Comparison of ENCODE assay signal across 14 cellular contexts in the genomic region with DNA sequence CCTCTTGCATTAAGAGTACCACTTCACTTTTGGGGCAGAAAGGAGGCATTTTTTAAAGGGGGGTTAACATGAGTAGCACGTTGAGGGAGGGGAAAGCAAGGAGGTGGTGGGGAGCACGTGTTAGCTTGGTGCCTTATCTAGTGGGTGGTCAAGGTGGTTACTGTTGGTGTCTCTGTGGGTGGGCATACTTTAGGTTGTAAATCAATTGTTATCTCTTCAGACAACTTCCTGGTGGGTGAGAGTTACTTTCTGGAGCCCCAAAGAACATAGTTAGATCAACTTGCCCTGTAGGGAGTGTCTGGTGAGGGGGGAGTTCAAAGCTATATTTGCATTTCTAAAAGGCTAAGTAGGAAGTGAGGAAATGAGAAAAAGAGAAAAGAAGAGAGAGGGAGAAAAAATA.
DNase-seq lines count a peak whose midpoint lies in the region; ATAC-seq and TF ChIP-seq lines count a peak whose summit lies in the region.
"Had no signal": no experiment of that assay in that cellular context is flagged by ENCODE, and none has a peak within 500 bp of the region (broad histone marks: within the 10 kb centered on the region; RNA-seq: fewer than 3 reads in every experiment).

No MANE protein-coding gene starts in this region.

- H3K4me1 Mint-ChIP-seq in activated B cell treated with CpG ODN at 0.5 μM for 24 hours: peaks cover 34% of the 10 kb centered on the region
- H3K4me1 Mint-ChIP-seq in memory B cell: peaks cover 26% of the 10 kb centered on the region

- 0 out of 2 replicates have a peak overlapping the region, but pooled peaks have one; percentile 6 for H3K4me2 ChIP-seq in BLaER1

- no peak overlapping the region for H3K4me3 ChIP-seq in BLaER1
- no peak overlapping the region for H3K4me3 ChIP-seq in HUES6 (ENCODE audit: low read depth, low read length)
- H3K4me3 ChIP-seq: Peyer's patch had no signal

- CTCF ChIA-PET in activated B cell treated with CpG ODN at 0.5 μM for 24 hours (lab: Charles Lee): no interaction called here

- H3K4me3 Mint-ChIP-seq in activated B cell treated with CpG ODN at 0.5 μM for 24 hours (peak overlapping the region; percentile 7), memory B cell (peak overlapping the region; percentile 43)
- H3K4me3 Mint-ChIP-seq: CD4-positive, CD25-positive, alpha-beta regulatory T cell had no signal

- TF ChIP-seq CTCF in activated B cell treated with CpG ODN at 0.5 μM for 24 hours (IDR thresholded peaks at IDR 0.05): no peak

- H3K9me3 ChIP-seq in BLaER1: no peaks in the 10 kb centered on the region
- H3K9me3 ChIP-seq in HUES6 (ENCODE audit: control insufficient read depth, insufficient read depth, low read depth, low read length): 0 out of 2 replicates have a peak, but pooled peaks cover 6% of the 10 kb centered on the region
- H3K9me3 ChIP-seq: Peyer's patch had no signal

- no peak overlapping the region for H3K27ac ChIP-seq in BLaER1
- H3K27ac ChIP-seq in HUES6 (ENCODE audit: low read depth, low read length): peak overlapping the region; percentile 12; the same call in 1 of the 2 replicates
- H3K27ac ChIP-seq: Peyer's patch had no signal

- no peaks in the 10 kb centered on the region for H3K27me3 Mint-ChIP-seq in activated B cell treated with CpG ODN at 0.5 μM for 24 hours
- H3K27me3 Mint-ChIP-seq in memory B cell: no peaks in the 10 kb centered on the region
- H3K27me3 Mint-ChIP-seq: CD4-positive, CD25-positive, alpha-beta regulatory T cell had no signal

- ATAC-seq in activated B cell treated with CpG ODN at 0.5 μM for 24 hours (ENCODE audit: low read depth): no peak
- ATAC-seq in memory B cell (ENCODE audit: low read depth): no peak
- no peak for ATAC-seq in GM18517 (IDR thresholded peaks at IDR 0.05; ENCODE audit: unreplicated experiment)
- ATAC-seq in HG03457 (IDR thresholded peaks at IDR 0.05; ENCODE audit: unreplicated experiment): no peak

- H3K36me3 ChIP-seq in BLaER1: no peaks in the 10 kb centered on the region
- H3K36me3 ChIP-seq in HUES6 (ENCODE audit: control insufficient read depth, insufficient read depth, low read length): no peaks in the 10 kb centered on the region
- H3K36me3 ChIP-seq: Peyer's patch had no signal

- DNase-seq in activated B cell treated with CpG ODN at 0.5 μM for 24 hours (no peak), memory B cell (ENCODE audit: low spot score in 2 of 2) (no peak), NK-92 (lab: John Stamatoyannopoulos, UW; ENCODE audit: unreplicated experiment) (no peak), ecto neural progenitor cell (ENCODE audit: low spot score) (no peak)
- DNase-seq: CD4-positive, CD25-positive, alpha-beta regulatory T cell; KBM-7; NCI-H1092 treated with DMSO at 0.1 percent for 48 hours; NCI-H1694 treated with DMSO at 0.1 percent for 48 hours; Peyer's patch; SHP77 treated with DMSO at 0.1 percent for 48 hours had no signal

- H3K36me3 Mint-ChIP-seq in activated B cell treated with CpG ODN at 0.5 μM for 24 hours (ENCODE audit: low read depth) (no peaks in the 10 kb centered on the region), memory B cell (no peaks in the 10 kb centered on the region)
- H3K36me3 Mint-ChIP-seq: CD4-positive, CD25-positive, alpha-beta regulatory T cell had no signal

- no peaks in the 10 kb centered on the region for H4K20me1 ChIP-seq in BLaER1

- intact Hi-C loops in activated B cell treated with CpG ODN at 0.5 μM for 24 hours (cut with micrococcal nuclease): loop anchor here (2.0 kb wide), 1 partner anchor 446 kb away; a partner anchor contains a TSS

- H3K9me3 Mint-ChIP-seq in activated B cell treated with CpG ODN at 0.5 μM for 24 hours (peaks cover 5% of the 10 kb centered on the region), memory B cell (no peaks in the 10 kb centered on the region)

- H3K9ac ChIP-seq in BLaER1 (no peak overlapping the region), HUES6 (ENCODE audit: low read length) (no peak overlapping the region)

- POLR2A ChIA-PET in activated B cell treated with CpG ODN at 0.5 μM for 24 hours (lab: Charles Lee): interaction anchor here (1.2 kb wide), 1 partner anchor 117 kb away, joined by 4 read pairs; no protein-coding TSS in a partner anchor

- H3K27me3 ChIP-seq in BLaER1: no peaks in the 10 kb centered on the region
- H3K27me3 ChIP-seq in HUES6 (ENCODE audit: control insufficient read depth, insufficient read depth, low read length): no peaks in the 10 kb centered on the region
- H3K27me3 ChIP-seq: Peyer's patch had no signal

- H3K4me1 ChIP-seq in BLaER1 (peaks cover 24% of the 10 kb centered on the region), HUES6 (ENCODE audit: control insufficient read depth, insufficient read depth, low read length) (peaks cover 39% of the 10 kb centered on the region)

- peak overlapping the region; percentile 5 for H3K27ac Mint-ChIP-seq in activated B cell treated with CpG ODN at 0.5 μM for 24 hours
- H3K27ac Mint-ChIP-seq in memory B cell: no peak overlapping the region
